14 cellular contexts compared by ENCODE assay signal in genomic region chr2:152571035-152571766, GRCh38.
DNase-seq lines count a peak whose midpoint lies in the region; ATAC-seq and TF ChIP-seq lines count a peak whose summit lies in the region.
"Had no signal": no experiment of that assay in that cellular context is flagged by ENCODE, and none has a peak within 500 bp of the region (broad histone marks: within the 10 kb centered on the region; RNA-seq: fewer than 3 reads in every experiment).

No MANE protein-coding gene starts in this region.

- peaks cover 46% of the 10 kb centered on the region for H4K20me1 ChIP-seq in BLaER1

- CTCF ChIA-PET in RWPE1 (lab: Yijun Ruan, JAX) (no interaction called here), Calu3 (lab: Charles Lee) (interaction anchor here (0.7 kb wide), 1 partner anchor 265 kb away, joined by 3 read pairs; no protein-coding TSS in a partner anchor)

- H3K27me3 Mint-ChIP-seq in Calu3 (ENCODE audit: unreplicated experiment) = no peaks in the 10 kb centered on the region
- H3K27me3 Mint-ChIP-seq: dendritic cell treated with granulocyte-macrophage colony-stimulating factor and Interleukin-4, amounts not matched to agents 40 ng/mL and 50 ng/mL, for 4 days had no signal

- intact Hi-C loops in esophagus muscularis mucosa (cut with DNase I) = no loop called here
- intact Hi-C loops in psoas muscle (cut with DNase I) = no loop called here
- intact Hi-C loops in Calu3 (cut with micrococcal nuclease; ENCODE audit: unreplicated experiment) = no loop called here

- H3K4me1 ChIP-seq in BLaER1 (peaks cover 78% of the 10 kb centered on the region), esophagus muscularis mucosa (peaks cover 0 to 14% (median 9%) of the 10 kb centered on the region in 4 donors), psoas muscle (peaks cover 31% of the 10 kb centered on the region)

- no peak overlapping the region for H3K4me3 Mint-ChIP-seq in Calu3 (ENCODE audit: low read depth, unreplicated experiment)
- H3K4me3 Mint-ChIP-seq: activated naive CD8-positive, alpha-beta T cell treated with anti-CD3 and anti-CD28 coated beads for 36 hours; dendritic cell treated with granulocyte-macrophage colony-stimulating factor and Interleukin-4, amounts not matched to agents 40 ng/mL and 50 ng/mL, for 4 days; naive thymus-derived CD8-positive, alpha-beta T cell had no signal

- no peaks in the 10 kb centered on the region for H3K4me1 Mint-ChIP-seq in Calu3 (ENCODE audit: low read depth, unreplicated experiment)

- TF ChIP-seq CTCF in RWPE1 (conservative IDR thresholded peaks at IDR 0.05; ENCODE audit: low read depth) (no peak), esophagus muscularis mucosa (IDR thresholded peaks at IDR 0.05) (no peak), psoas muscle (IDR thresholded peaks at IDR 0.05) (peak; percentile 3), Calu3 (IDR thresholded peaks at IDR 0.05; ENCODE audit: unreplicated experiment) (no peak)

- no peak for TF ChIP-seq EP300 in esophagus muscularis mucosa (IDR thresholded peaks at IDR 0.05)

- H3K27ac Mint-ChIP-seq in Calu3 (ENCODE audit: unreplicated experiment) = no peak overlapping the region
- H3K27ac Mint-ChIP-seq: activated naive CD8-positive, alpha-beta T cell treated with anti-CD3 and anti-CD28 coated beads for 36 hours; dendritic cell treated with granulocyte-macrophage colony-stimulating factor and Interleukin-4, amounts not matched to agents 40 ng/mL and 50 ng/mL, for 4 days; naive thymus-derived CD8-positive, alpha-beta T cell had no signal

- peak overlapping the region; percentile 50; the same call in 1 of the 2 replicates for H3K27ac ChIP-seq in BLaER1
- H3K27ac ChIP-seq in RWPE1 = peak overlapping the region; percentile 71
- no peak overlapping the region for H3K27ac ChIP-seq in esophagus muscularis mucosa (replicated peaks in 1 of 4)
- H3K27ac ChIP-seq in psoas muscle = peak overlapping the region; percentile 83
- H3K27ac ChIP-seq: KMS-11, uterus had no signal

- TF ChIP-seq POLR2A in esophagus muscularis mucosa (IDR thresholded peaks at IDR 0.05; ENCODE audit: low read depth) = no peak

- H3K36me3 Mint-ChIP-seq in Calu3 (ENCODE audit: insufficient read depth, unreplicated experiment) = no peaks in the 10 kb centered on the region
- H3K36me3 Mint-ChIP-seq: activated naive CD8-positive, alpha-beta T cell treated with anti-CD3 and anti-CD28 coated beads for 36 hours; naive thymus-derived CD8-positive, alpha-beta T cell had no signal

- H3K9ac ChIP-seq in BLaER1 = no peak overlapping the region
- H3K9ac ChIP-seq: KMS-11 had no signal

- peak overlapping the region; percentile 59 for H3K4me2 ChIP-seq in BLaER1
- H3K4me2 ChIP-seq: KMS-11 had no signal

- no peaks in the 10 kb centered on the region for H3K9me3 Mint-ChIP-seq in Calu3 (ENCODE audit: low read depth, unreplicated experiment)
- H3K9me3 Mint-ChIP-seq: activated naive CD8-positive, alpha-beta T cell treated with anti-CD3 and anti-CD28 coated beads for 36 hours; dendritic cell treated with granulocyte-macrophage colony-stimulating factor and Interleukin-4, amounts not matched to agents 40 ng/mL and 50 ng/mL, for 4 days; naive thymus-derived CD8-positive, alpha-beta T cell had no signal

- H3K9me3 ChIP-seq in BLaER1 = no peaks in the 10 kb centered on the region
- no peaks in the 10 kb centered on the region for H3K9me3 ChIP-seq in esophagus muscularis mucosa
- no peaks in the 10 kb centered on the region for H3K9me3 ChIP-seq in psoas muscle
- H3K9me3 ChIP-seq: uterus had no signal

- H3K36me3 ChIP-seq in BLaER1 = peaks cover 55% of the 10 kb centered on the region
- H3K36me3 ChIP-seq in esophagus muscularis mucosa = peaks cover 0 to 4% (median 0%) of the 10 kb centered on the region in 4 donors
- peaks cover 0 to 2% of the 10 kb centered on the region in 2 donors for H3K36me3 ChIP-seq in psoas muscle (ENCODE audit: insufficient read depth in 1 of 2, low read depth in 1 of 2)
- H3K36me3 ChIP-seq: uterus had no signal

- H3K27me3 ChIP-seq in BLaER1 = no peaks in the 10 kb centered on the region
- H3K27me3 ChIP-seq in esophagus muscularis mucosa = no peaks in the 10 kb centered on the region
- no peaks in the 10 kb centered on the region for H3K27me3 ChIP-seq in psoas muscle (ENCODE audit: insufficient read depth in 3 of 3, low read length in 2 of 3)
- H3K27me3 ChIP-seq: uterus had no signal

- DNase-seq in RWPE1 (ENCODE audit: low spot score) (peak; percentile 58), esophagus muscularis mucosa (ENCODE audit: extremely low spot score) (peak; percentile 90), psoas muscle (peak; percentile 27 to 60), Calu3 (no peak)
- DNase-seq in activated CD8-positive, alpha-beta memory T cell treated with anti-CD3 and anti-CD28 coated beads, Interleukin-2, amount 50 U/mL, for 4 hours = no peak
- DNase-seq in stimulated activated naive CD8-positive, alpha-beta T cell treated with anti-CD3 and anti-CD28 coated beads, Interleukin-15, Interleukin-2, amounts not matched to agents 100 U/mL and 50 U/mL, for 24 hours = no peak
- DNase-seq: activated naive CD8-positive, alpha-beta T cell treated with anti-CD3 and anti-CD28 coated beads for 36 hours; kidney glomerular epithelial cell; naive thymus-derived CD8-positive, alpha-beta T cell; uterus had no signal

- ATAC-seq in psoas muscle (peak; percentile 77 to 86 (median 82)), HG02642 (IDR thresholded peaks at IDR 0.05; ENCODE audit: poor library complexity, unreplicated experiment) (no peak)
- no peak for ATAC-seq in stimulated activated naive CD8-positive, alpha-beta T cell treated with anti-CD3 and anti-CD28 coated beads, Interleukin-15, Interleukin-2, amounts not matched to agents 100 U/mL and 50 U/mL, for 24 hours
- ATAC-seq: naive thymus-derived CD8-positive, alpha-beta T cell had no signal

- BruUV-seq in Calu3 (replicated peaks; lab: Mats Ljungman, UMichigan) = no TSS peak

- 43% methylated on average over 3 of the region's 3 CpGs for WGBS in esophagus muscularis mucosa
- WGBS in psoas muscle, 3 donors = 26 to 54% (median 29%) methylated on average over 3 of the region's 3 CpGs

- POLR2A ChIA-PET in RWPE1 (lab: Yijun Ruan, JAX; ENCODE audit: low non-redundant PET) = no interaction called here

- H3K4me3 ChIP-seq in BLaER1 (no peak overlapping the region), esophagus muscularis mucosa (no peak overlapping the region), psoas muscle (no peak overlapping the region)
- H3K4me3 ChIP-seq: uterus had no signal

Comparison
In these comparisons a context has a peak if more than half of its experiments do, and no peak if none do; other contexts are left out.
1. H3K27ac ChIP-seq: peak in BLaER1 (single experiment), RWPE1 (single experiment) and psoas muscle (single experiment); none in esophagus muscularis mucosa (0 of 4).
2. DNase-seq: peak in RWPE1 (single experiment), esophagus muscularis mucosa (single experiment) and psoas muscle (2 of 2); none in Calu3 (single experiment), activated CD8-positive, alpha-beta memory T cell treated with anti-CD3 and anti-CD28 coated beads, Interleukin-2, amount 50 U/mL, for 4 hours (single experiment) and stimulated activated naive CD8-positive, alpha-beta T cell treated with anti-CD3 and anti-CD28 coated beads, Interleukin-15, Interleukin-2, amounts not matched to agents 100 U/mL and 50 U/mL, for 24 hours (single experiment).
3. ATAC-seq: peak in psoas muscle (4 of 4); none in stimulated activated naive CD8-positive, alpha-beta T cell treated with anti-CD3 and anti-CD28 coated beads, Interleukin-15, Interleukin-2, amounts not matched to agents 100 U/mL and 50 U/mL, for 24 hours (single experiment) and HG02642 (single experiment).